ENCODE assay signal across 8 cellular contexts in the genomic region with DNA sequence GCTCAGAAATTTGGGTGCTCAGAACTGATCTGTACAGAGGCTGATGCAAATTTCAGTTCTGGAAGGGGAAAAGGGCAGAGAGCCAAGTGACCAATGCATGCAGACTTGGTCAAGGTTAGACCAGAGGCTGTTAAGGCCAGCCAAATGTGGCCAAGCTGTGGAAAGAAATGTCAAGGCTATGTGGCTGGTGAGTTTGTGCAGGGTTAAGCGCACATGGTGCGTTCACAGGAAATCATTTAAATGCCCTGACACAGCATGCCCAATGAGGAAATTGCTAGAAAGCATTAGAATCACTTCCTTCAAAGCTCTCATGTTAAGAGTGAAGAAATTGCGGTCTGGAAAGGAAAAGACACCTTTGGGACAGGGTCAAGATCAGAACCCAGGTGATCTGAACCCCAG. TPM values are rescaled to one million over a fixed set of nuclear protein-coding genes. Genes with fewer than 3 reads are reported as not detected.
DNase-seq lines count a peak whose midpoint lies in the region; ATAC-seq and TF ChIP-seq lines count a peak whose summit lies in the region.

No MANE protein-coding gene starts in this region.

- H3K4me3 ChIP-seq in Karpas-422 (ENCODE audit: low read length), result no peak overlapping the region

- no peaks in the 10 kb centered on the region for H3K9me2 ChIP-seq in Karpas-422 (replicated peaks; ENCODE audit: insufficient read depth, low read length)

- CTCF ChIA-PET in HEK293T (lab: Yijun Ruan, JAX), result interaction anchor here (0.6 to 2.0 kb wide), 12 partner anchors 12 to 242 kb away, joined by 3 to 15 read pairs (median 4); no protein-coding TSS in a partner anchor

- peaks cover 3% of the 10 kb centered on the region for H3K4me1 ChIP-seq in Karpas-422 (ENCODE audit: low read length)

- no peaks in the 10 kb centered on the region for H3K79me2 ChIP-seq in Karpas-422 (ENCODE audit: low read length)

- peak; percentile 29 for ATAC-seq in GM18868 (IDR thresholded peaks at IDR 0.05; ENCODE audit: unreplicated experiment)
- peak; percentile 28 for ATAC-seq in GM21737 (IDR thresholded peaks at IDR 0.05; ENCODE audit: unreplicated experiment)

- no peak overlapping the region for H2AFZ ChIP-seq in Karpas-422 (ENCODE audit: low read length)

- no peak overlapping the region for H3K9ac ChIP-seq in Karpas-422 (ENCODE audit: low read length)

- H3K27me3 ChIP-seq in Karpas-422 (ENCODE audit: low read length), result no peaks in the 10 kb centered on the region

- H3K36me3 ChIP-seq in Karpas-422 (ENCODE audit: insufficient read depth, low read length), result no peaks in the 10 kb centered on the region

- H4K20me1 ChIP-seq in Karpas-422 (ENCODE audit: insufficient read depth, low read depth, low read length), result peaks cover 4% of the 10 kb centered on the region; the same call in 1 of the 2 replicates

- peak; percentile 63 for DNase-seq in Karpas-422
- DNase-seq in medulla oblongata (ENCODE audit: extremely low spot score), result peak; percentile 43
- no peak for DNase-seq in NCI-H510A treated with DMSO at 0.1 percent for 48 hours (lab: John Stamatoyannopoulos, UW)
- DNase-seq in NCI-H128 (lab: John Stamatoyannopoulos, UW; ENCODE audit: unreplicated experiment), result no peak
- no peak for DNase-seq in NCI-H1436 treated with DMSO at 0.1 percent for 48 hours (lab: John Stamatoyannopoulos, UW)
- DNase-seq in HEK293T (ENCODE audit: extremely low spot score), result no peak

- H3K9me3 ChIP-seq in Karpas-422 (ENCODE audit: low read length), result no peaks in the 10 kb centered on the region

- no peak overlapping the region for H3K27ac ChIP-seq in Karpas-422 (ENCODE audit: low read length)

- POLR2A ChIA-PET in HEK293T (lab: Yijun Ruan, JAX), result interaction anchor here (0.9 to 1.1 kb wide), 2 partner anchors 12 to 30 kb away, joined by 4 read pairs; no protein-coding TSS in a partner anchor

- H3K4me2 ChIP-seq in Karpas-422 (ENCODE audit: low read depth, low read length, poor library complexity, severe bottlenecking), result no peak overlapping the region

TF ChIP-seq in HEK293T, 16 proteins besides CTCF, POLR2A, EP300 and RAD21:
- TF ChIP-seq FOXM1 (IDR thresholded peaks at IDR 0.05; ENCODE audit: borderline replicate concordance), result no peak
- TF ChIP-seq L3MBTL2 (conservative IDR thresholded peaks at IDR 0.05), result no peak
- no peak for TF ChIP-seq ZNF384 (IDR thresholded peaks at IDR 0.05)
- TF ChIP-seq HDGF (IDR thresholded peaks at IDR 0.05; ENCODE audit: borderline replicate concordance), result no peak
- no peak for TF ChIP-seq LEF1 (IDR thresholded peaks at IDR 0.05; ENCODE audit: borderline replicate concordance)
- TF ChIP-seq PKNOX1 (IDR thresholded peaks at IDR 0.05), result no peak
- TF ChIP-seq TARDBP (IDR thresholded peaks at IDR 0.05), result no peak
- no peak for TF ChIP-seq FOXK2 (IDR thresholded peaks at IDR 0.05)
TF ChIP-seq in HEK293T: peak in this region for 0.

RNA-seq across cellular contexts. Expression of gene PTPN3, which starts 58.0 kb away (rescaled TPM):
- total RNA-seq in Karpas-422 (2014; rRNA removed; shearing (Covaris generic); ENCODE audit: low replicate concordance), result not detected in 2 replicates

Comparison
In these comparisons a context has a peak if more than half of its experiments do, and no peak if none do; other contexts are left out.
1. DNase-seq: peak in Karpas-422 (single experiment) and medulla oblongata (single experiment); none in NCI-H510A treated with DMSO at 0.1 percent for 48 hours (single experiment), NCI-H128 (single experiment), NCI-H1436 treated with DMSO at 0.1 percent for 48 hours (single experiment) and HEK293T (single experiment).